8 cellular contexts compared by ENCODE assay signal in the genomic region with DNA sequence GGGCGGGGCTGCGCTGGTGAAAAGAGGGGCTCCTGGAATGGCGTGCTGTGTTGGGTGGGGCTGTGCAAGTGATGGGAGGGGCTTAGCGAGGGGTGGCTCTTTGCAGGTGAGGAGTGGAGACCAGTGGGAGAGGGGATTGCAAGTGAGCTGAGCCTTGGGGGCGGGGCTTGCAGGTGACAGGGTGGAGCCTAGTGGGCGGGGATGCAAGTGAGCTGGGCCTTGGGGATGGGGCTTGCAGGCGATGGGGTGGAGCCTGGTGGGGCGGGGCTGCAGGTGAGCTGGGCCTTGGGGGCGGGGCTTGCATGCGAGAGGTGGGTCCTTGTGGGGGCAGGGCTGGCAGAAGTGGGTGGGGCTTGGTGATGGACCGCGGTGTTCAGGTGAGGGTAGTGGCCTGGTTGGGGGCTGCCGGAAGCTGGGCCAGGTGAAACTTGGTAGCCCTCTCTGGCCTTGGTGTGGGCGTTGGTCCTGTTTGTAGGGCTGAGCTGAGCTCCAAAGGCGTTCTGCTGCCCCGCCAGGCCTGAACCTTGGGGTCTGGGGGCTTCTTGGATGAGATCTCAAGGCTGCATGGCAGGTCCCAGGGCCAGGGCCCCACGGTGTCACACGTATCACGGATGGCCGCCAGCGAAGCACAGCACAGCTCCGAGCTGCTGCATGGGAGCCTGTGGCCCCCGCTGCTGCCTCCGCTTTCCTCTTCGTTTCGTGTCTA. TPM values are rescaled to one million over a fixed set of nuclear protein-coding genes. Genes with fewer than 3 reads are reported as not detected.
DNase-seq lines count a peak whose midpoint lies in the region; ATAC-seq and TF ChIP-seq lines count a peak whose summit lies in the region.

No MANE protein-coding gene starts in this region.

- ATAC-seq in GM18519 (IDR thresholded peaks at IDR 0.05; ENCODE audit: low FRiP score, unreplicated experiment) (peak; percentile 19), HG02981 (IDR thresholded peaks at IDR 0.05; ENCODE audit: unreplicated experiment) (peak; percentile 25), naive B cell (ENCODE audit: low read depth in 2 of 2) (peak; percentile 33)

- H3K9me3 Mint-ChIP-seq in naive B cell, result peaks cover 0 to 5% (median 0%) of the 10 kb centered on the region in 7 donors

- 54 to 56% methylated on average over 26 of the region's 26 CpGs for WGBS in ectodermal cell, 2 experiments

- H3K4me1 ChIP-seq in NT2/D1 (ENCODE audit: insufficient read depth, insufficient read length) (no peaks in the 10 kb centered on the region), ectodermal cell (ENCODE audit: control insufficient read depth, insufficient read depth, low read length) (peaks cover 4% of the 10 kb centered on the region)

- H3K36me3 Mint-ChIP-seq in naive B cell, result peaks cover 9% of the 10 kb centered on the region in 2 donors

- H3K4me3 ChIP-seq in AG09309 (ENCODE audit: control insufficient read depth, low read depth, low read length) (peak overlapping the region; percentile 45), NT2/D1 (ENCODE audit: insufficient read length, low read depth) (peak overlapping the region; percentile 24), ectodermal cell (ENCODE audit: insufficient read depth, low read depth, low read length) (peak overlapping the region; percentile 35)

- no peak for DNase-seq in AG09309 (ENCODE audit: low read depth)
- peak; percentile 82 for DNase-seq in NT2/D1 (ENCODE audit: low read depth, low spot score)
- peak; percentile 7 for DNase-seq in naive B cell
- no peak for DNase-seq in KG1 (lab: John Stamatoyannopoulos, UW)
- no peak for DNase-seq in NCI-H226

- TF ChIP-seq CTCF in AG09309 (IDR thresholded peaks at IDR 0.05; ENCODE audit: control insufficient read depth, insufficient read depth, low read depth, low read length, missing control alignments), result no peak

- H3K27me3 ChIP-seq in NT2/D1 (ENCODE audit: insufficient read depth, insufficient read length) (no peaks in the 10 kb centered on the region), ectodermal cell (ENCODE audit: control insufficient read depth, insufficient read depth, low read length, poor library complexity, severe bottlenecking) (no peaks in the 10 kb centered on the region)

- peak overlapping the region; percentile 72 to 95 (median 90) for H3K4me3 Mint-ChIP-seq in naive B cell

- H3K9ac ChIP-seq in NT2/D1 (ENCODE audit: insufficient read length, low read depth), result no peak overlapping the region

- peaks cover 11 to 26% (median 22%) of the 10 kb centered on the region in 3 donors for H3K4me1 Mint-ChIP-seq in naive B cell

- H3K27me3 Mint-ChIP-seq in naive B cell, result no peaks in the 10 kb centered on the region

- no peaks in the 10 kb centered on the region for H3K9me3 ChIP-seq in NT2/D1 (ENCODE audit: insufficient read depth, low read length)
- H3K9me3 ChIP-seq in ectodermal cell (ENCODE audit: control insufficient read depth, low read length), result no peaks in the 10 kb centered on the region

- H3K36me3 ChIP-seq in NT2/D1 (ENCODE audit: insufficient read depth, insufficient read length, low read length) (peaks cover 18% of the 10 kb centered on the region), ectodermal cell (ENCODE audit: control insufficient read depth, insufficient read depth, low read length) (no peaks in the 10 kb centered on the region)

- H3K27ac ChIP-seq in ectodermal cell (ENCODE audit: insufficient read depth, low read depth, low read length, poor library complexity, severe bottlenecking), result no peak overlapping the region

- H3K27ac Mint-ChIP-seq in naive B cell, result peak overlapping the region; percentile 76 to 94 (median 90)

RNA-seq across cellular contexts. Expression of gene PITRM1, which starts 0.7 kb away (rescaled TPM):
- polyA plus RNA-seq in ectodermal cell (2013, experiment 1 of 4), result 51.9 TPM
- polyA plus RNA-seq in ectodermal cell (2013, experiment 2 of 4), result 47.9 TPM
- 44.5 TPM for polyA plus RNA-seq in ectodermal cell (2013, experiment 3 of 4)
- 50.6 TPM for polyA plus RNA-seq in ectodermal cell (2013, experiment 4 of 4)
- 10 to 100 TPM; 18.7 to 37.7 (median 28.8) TPM for polyA plus RNA-seq in naive B cell (ENCODE audit: low read depth in 6 of 6)

Comparison
In these comparisons a context has a peak if more than half of its experiments do, and no peak if none do; other contexts are left out.
1. DNase-seq: peak in NT2/D1 (single experiment) and naive B cell (single experiment); none in AG09309 (single experiment), KG1 (single experiment) and NCI-H226 (single experiment).
2. Peak in every context shown above with its lines, with median percentiles within 50 percentile points of each other: H3K4me3 ChIP-seq and ATAC-seq.